In the genomic region with DNA sequence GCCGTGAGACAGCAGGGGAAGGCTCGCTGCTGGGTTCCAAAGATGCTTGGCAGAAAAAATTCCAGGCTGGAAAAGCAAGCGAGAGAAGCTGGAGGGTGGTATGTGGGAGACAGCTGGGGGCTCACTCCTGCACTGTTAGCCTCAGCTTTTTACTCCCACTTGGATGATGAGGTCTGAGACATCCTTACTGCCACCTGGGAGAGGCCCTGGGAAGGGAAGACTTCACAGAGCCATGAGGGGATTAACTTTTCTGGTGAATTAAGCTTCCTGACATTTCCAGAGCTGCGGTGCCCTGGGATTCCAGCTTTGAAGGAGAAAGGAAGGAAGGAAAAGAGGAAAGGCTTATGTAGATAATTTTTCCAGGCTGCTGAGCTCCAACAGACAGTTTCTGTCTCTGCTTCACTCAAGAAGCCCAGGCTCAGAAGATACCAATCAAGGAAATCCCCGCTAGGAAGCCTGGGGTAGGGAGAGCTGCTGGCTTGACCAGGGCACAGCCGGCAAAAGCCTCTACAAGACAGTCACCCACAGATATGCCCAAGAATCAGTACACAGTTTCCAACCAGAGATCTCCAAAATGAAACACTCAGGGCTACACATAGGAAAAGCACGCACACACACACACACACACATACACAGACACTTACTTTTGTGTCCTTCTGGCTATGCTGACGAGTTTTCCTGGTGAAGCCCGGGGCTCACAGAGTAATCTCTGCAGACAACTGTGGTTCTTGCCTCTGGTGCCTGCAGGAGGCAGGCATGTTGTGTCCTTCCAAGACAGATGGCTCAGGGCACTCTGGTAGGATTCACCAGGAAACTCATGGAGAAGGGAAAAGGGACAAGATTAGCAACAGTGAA, we compare ENCODE assay signal across 13 cellular contexts. TPM values are rescaled to one million over a fixed set of nuclear protein-coding genes. Genes with fewer than 3 reads are reported as not detected.
DNase-seq lines count a peak whose midpoint lies in the region; ATAC-seq and TF ChIP-seq lines count a peak whose summit lies in the region.
"Had no signal": no experiment of that assay in that cellular context is flagged by ENCODE, and none has a peak within 500 bp of the region (broad histone marks: within the 10 kb centered on the region; RNA-seq: fewer than 3 reads in every experiment).

No MANE protein-coding gene starts in this region.

- POLR2A ChIA-PET in HEK293T (lab: Yijun Ruan, JAX), result interaction anchor here (1.2 to 1.6 kb wide), 2 partner anchors 28 to 138 kb away, joined by 3 to 4 read pairs; no protein-coding TSS in a partner anchor

- H3K36me3 ChIP-seq in BLaER1 treated with 17β-estradiol and CSF1 and Interleukin-3, amounts not matched to agents 10 nM and 100 nM, result no peaks in the 10 kb centered on the region

- H3K27ac ChIP-seq in BLaER1 treated with 17β-estradiol and CSF1 and Interleukin-3, amounts not matched to agents 10 nM and 100 nM, result no peak overlapping the region

- H3K4me2 ChIP-seq in BLaER1 treated with 17β-estradiol and CSF1 and Interleukin-3, amounts not matched to agents 10 nM and 100 nM, result peak overlapping the region in 8 of 11 experiments; percentile 1 to 41 (median 16); a peak in 8 of 22 replicates

- H3K27ac Mint-ChIP-seq in endothelial cell (ENCODE audit: unreplicated experiment) (peak overlapping the region; percentile 93), neural crest cell (ENCODE audit: unreplicated experiment) (no peak overlapping the region)
- H3K27ac Mint-ChIP-seq: T-helper 17 cell had no signal

- no peaks in the 10 kb centered on the region for H3K9me3 ChIP-seq in BLaER1 treated with 17β-estradiol and CSF1 and Interleukin-3, amounts not matched to agents 10 nM and 100 nM (replicated peaks in 1 of 11)

- H3K27me3 Mint-ChIP-seq in endothelial cell (ENCODE audit: unreplicated experiment) (peaks cover 17% of the 10 kb centered on the region), neural crest cell (ENCODE audit: low read depth) (peaks cover 45% of the 10 kb centered on the region)

- no peak overlapping the region for H3K4me3 ChIP-seq in BLaER1 treated with 17β-estradiol and CSF1 and Interleukin-3, amounts not matched to agents 10 nM and 100 nM

- H3K27me3 ChIP-seq in BLaER1 treated with 17β-estradiol and CSF1 and Interleukin-3, amounts not matched to agents 10 nM and 100 nM, result no peaks in the 10 kb centered on the region

- no peak for TF ChIP-seq CTCF in endothelial cell (IDR thresholded peaks at IDR 0.05; ENCODE audit: unreplicated experiment)
- TF ChIP-seq CTCF in neural crest cell (conservative IDR thresholded peaks at IDR 0.05), result no peak

- CTCF ChIA-PET in HEK293T (lab: Yijun Ruan, JAX), result interaction anchor here (1.6 to 1.8 kb wide), 2 partner anchors 80 to 243 kb away, joined by 4 to 6 read pairs; no protein-coding TSS in a partner anchor

- peaks cover 4% of the 10 kb centered on the region for H3K36me3 Mint-ChIP-seq in endothelial cell (ENCODE audit: low read depth, unreplicated experiment)
- no peaks in the 10 kb centered on the region for H3K36me3 Mint-ChIP-seq in neural crest cell (ENCODE audit: low read depth)

- H3K9me3 Mint-ChIP-seq in endothelial cell (ENCODE audit: unreplicated experiment) (no peaks in the 10 kb centered on the region), neural crest cell (no peaks in the 10 kb centered on the region)
- H3K9me3 Mint-ChIP-seq: activated T-cell treated with anti-CD3 and anti-CD28 coated beads, Interleukin-2, amount 50 U/mL, for 4 hours had no signal

- no peak for ATAC-seq in HG03175 (IDR thresholded peaks at IDR 0.05; ENCODE audit: unreplicated experiment)
- no peak for ATAC-seq in HG03039 (IDR thresholded peaks at IDR 0.05; ENCODE audit: unreplicated experiment)
- no peak for ATAC-seq in left colon
- ATAC-seq: activated T-cell treated with anti-CD3 and anti-CD28 coated beads, Interleukin-2, amount 50 U/mL, for 4 hours; T-helper 17 cell had no signal

- intact Hi-C loops in left colon (cut with DNase I, micrococcal nuclease), result loop anchor here in 1 of 2 donors (10.0 kb wide), 1 partner anchor 85 kb away; no protein-coding TSS in a partner anchor

- no peaks in the 10 kb centered on the region for H4K20me1 ChIP-seq in BLaER1 treated with 17β-estradiol and CSF1 and Interleukin-3, amounts not matched to agents 10 nM and 100 nM

- H3K4me3 Mint-ChIP-seq in endothelial cell (ENCODE audit: unreplicated experiment), result peak overlapping the region; percentile 76
- peak overlapping the region; percentile 12 for H3K4me3 Mint-ChIP-seq in neural crest cell
- H3K4me3 Mint-ChIP-seq: activated T-cell treated with anti-CD3 and anti-CD28 coated beads, Interleukin-2, amount 50 U/mL, for 4 hours; T-helper 17 cell had no signal

- H3K9ac ChIP-seq in BLaER1 treated with 17β-estradiol and CSF1 and Interleukin-3, amounts not matched to agents 10 nM and 100 nM, result 0 out of 22 replicates have a peak overlapping the region, but pooled peaks of 1 of the 11 experiments have one; percentile 7

- DNase-seq in NCI-H69 (lab: John Stamatoyannopoulos, UW), result peak; percentile 64
- peak; percentile 24 for DNase-seq in endothelial cell (ENCODE audit: low spot score)
- no peak for DNase-seq in neural crest cell (ENCODE audit: low read depth, low spot score)
- no peak for DNase-seq in left colon
- no peak for DNase-seq in HEK293T (ENCODE audit: extremely low spot score)
- DNase-seq: activated T-cell treated with anti-CD3 and anti-CD28 coated beads, Interleukin-2, amount 50 U/mL, for 4 hours; DMS153; Karpas-422; stimulated activated CD4-positive, alpha-beta T cell treated with anti-CD3 and anti-CD28 coated beads, Interleukin-2, amount 100 ng/mL, for 24 hours; T-helper 17 cell had no signal

- H3K4me1 ChIP-seq in BLaER1 treated with 17β-estradiol and CSF1 and Interleukin-3, amounts not matched to agents 10 nM and 100 nM, result peaks cover 26 to 54% (median 37%) of the 10 kb centered on the region in 10 experiments

- H3K4me1 Mint-ChIP-seq in endothelial cell (ENCODE audit: unreplicated experiment) (peaks cover 58% of the 10 kb centered on the region), neural crest cell (peaks cover 33% of the 10 kb centered on the region)

TF ChIP-seq in HEK293T, 16 proteins besides CTCF, POLR2A, EP300 and RAD21:
- TF ChIP-seq SUZ12 (IDR thresholded peaks at IDR 0.05) (no peak), FOXK2 (IDR thresholded peaks at IDR 0.05) (no peak), LEF1 (IDR thresholded peaks at IDR 0.05; ENCODE audit: borderline replicate concordance) (no peak), NFRKB (IDR thresholded peaks at IDR 0.05) (no peak), FOXM1 (IDR thresholded peaks at IDR 0.05; ENCODE audit: borderline replicate concordance) (no peak), SP1 (IDR thresholded peaks at IDR 0.05) (no peak), CTBP1 (IDR thresholded peaks at IDR 0.05; ENCODE audit: borderline replicate concordance) (no peak), ARNT (IDR thresholded peaks at IDR 0.05) (no peak), ELF4 (IDR thresholded peaks at IDR 0.05) (no peak), ZNF384 (IDR thresholded peaks at IDR 0.05) (no peak), TARDBP (IDR thresholded peaks at IDR 0.05) (no peak), BHLHE40 (IDR thresholded peaks at IDR 0.05; ENCODE audit: borderline replicate concordance) (no peak), L3MBTL2 (conservative IDR thresholded peaks at IDR 0.05) (no peak), FOXA1 (IDR thresholded peaks at IDR 0.05) (no peak)
- TF ChIP-seq, protein P1, sequence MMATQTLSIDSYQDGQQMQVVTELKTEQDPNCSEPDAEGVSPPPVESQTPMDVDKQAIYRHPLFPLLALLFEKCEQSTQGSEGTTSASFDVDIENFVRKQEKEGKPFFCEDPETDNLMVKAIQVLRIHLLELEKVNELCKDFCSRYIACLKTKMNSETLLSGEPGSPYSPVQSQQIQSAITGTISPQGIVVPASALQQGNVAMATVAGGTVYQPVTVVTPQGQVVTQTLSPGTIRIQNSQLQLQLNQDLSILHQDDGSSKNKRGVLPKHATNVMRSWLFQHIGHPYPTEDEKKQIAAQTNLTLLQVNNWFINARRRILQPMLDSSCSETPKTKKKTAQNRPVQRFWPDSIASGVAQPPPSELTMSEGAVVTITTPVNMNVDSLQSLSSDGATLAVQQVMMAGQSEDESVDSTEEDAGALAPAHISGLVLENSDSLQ (IDR thresholded peaks at IDR 0.05), result no peak

RNA-seq across cellular contexts. Expression of a gene that starts 0.9 kb away (rescaled TPM):
- total RNA-seq in endothelial cell (ENCODE audit: unreplicated experiment) (6.6 TPM), neural crest cell (0.84 and 1.3 TPM in 2 replicates), left colon (not detected)
- total RNA-seq: activated T-cell treated with anti-CD3 and anti-CD28 coated beads, Interleukin-2, amount 50 U/mL, for 4 hours; T-helper 17 cell had no signal

RNA-seq across cellular contexts. Expression of a gene that starts 43.7 kb away (rescaled TPM):
- 68.4 TPM for total RNA-seq in endothelial cell (ENCODE audit: unreplicated experiment)
- total RNA-seq in neural crest cell, result 45.0 and 52.8 TPM in 2 replicates
- 10 to 100 TPM; 42.1 to 44.4 TPM for total RNA-seq in left colon

Comparison
In these comparisons a context has a peak if more than half of its experiments do, and no peak if none do; other contexts are left out.
1. DNase-seq: peak in NCI-H69 (single experiment) and endothelial cell (single experiment); none in neural crest cell (single experiment), left colon (0 of 2) and HEK293T (single experiment).